ENCODE assay signal across 20 cellular contexts in the genomic region with DNA sequence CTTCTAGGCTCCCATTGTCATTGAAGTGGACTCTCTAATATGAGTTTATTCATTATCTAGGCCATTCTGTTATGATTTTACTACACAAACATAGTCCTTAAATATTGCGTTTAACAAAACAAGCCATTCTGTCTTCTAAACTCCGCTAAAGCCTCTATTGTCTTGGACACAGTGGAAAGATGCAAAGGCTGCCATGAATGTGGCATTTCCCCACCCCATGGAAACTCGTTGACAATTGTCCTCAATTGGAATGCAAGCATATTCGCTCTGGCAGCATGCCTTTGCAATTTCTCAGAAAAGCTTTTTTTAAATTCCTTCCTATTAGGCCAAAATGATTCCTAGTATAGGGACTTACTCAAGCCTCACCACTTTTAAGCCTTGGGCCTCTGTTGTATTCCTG. TPM values are rescaled to one million over a fixed set of nuclear protein-coding genes. Genes with fewer than 3 reads are reported as not detected.
A peak's percentile ranks its signal among the peaks of the same experiment; 100 is the strongest.
DNase-seq lines count a peak whose midpoint lies in the region; ATAC-seq and TF ChIP-seq lines count a peak whose summit lies in the region.
"Had no signal": no experiment of that assay in that cellular context is flagged by ENCODE, and none has a peak within 500 bp of the region (broad histone marks: within the 10 kb centered on the region; RNA-seq: fewer than 3 reads in every experiment).

No MANE protein-coding gene starts in this region.

- peak in 2 of 3 experiments; percentile 14 to 64 for DNase-seq in NCI-H1417 (lab: John Stamatoyannopoulos, UW)
- DNase-seq in NCI-H1417 treated with DMSO at 0.1 percent for 48 hours (lab: John Stamatoyannopoulos, UW), result no peak
- no peak for DNase-seq in WTC11 (ENCODE audit: low spot score)
- DNase-seq in neural progenitor cell (ENCODE audit: low spot score), result peak; percentile 2
- no peak for DNase-seq in NCI-H2081 treated with DMSO at 0.1 percent for 48 hours (lab: John Stamatoyannopoulos, UW)
- no peak for DNase-seq in NCI-H2081 (lab: John Stamatoyannopoulos, UW)
- no peak for DNase-seq in activated naive CD4-positive, alpha-beta T cell treated with anti-CD3 and anti-CD28 coated beads, Interleukin-2, amount 50 U/mL, for 72 hours (ENCODE audit: low spot score in 2 of 2)
- DNase-seq: ACHN; C1 segment of cervical spinal cord; Calu3; CD4-positive, alpha-beta T cell; DMS79 had no signal

- no peaks in the 10 kb centered on the region for H3K4me1 ChIP-seq in neural progenitor cell

- no peak overlapping the region for H3K9ac ChIP-seq in neural progenitor cell

- no peaks in the 10 kb centered on the region for H3K27me3 ChIP-seq in neural progenitor cell

- CTCF ChIA-PET in WTC11 (lab: Charles Lee), result no interaction called here

- no peak overlapping the region for H3K4me3 ChIP-seq in neural progenitor cell
- H3K4me3 ChIP-seq: GM12878 had no signal

- TF ChIP-seq CTCF in WTC11 (IDR thresholded peaks at IDR 0.05) (no peak), neural progenitor cell (IDR thresholded peaks at IDR 0.05) (no peak)

- POLR2A ChIA-PET in WTC11 (lab: Charles Lee), result no interaction called here

- H3K4me1 Mint-ChIP-seq in WTC11 (peaks cover 16% of the 10 kb centered on the region), neural progenitor cell (peaks cover 6% of the 10 kb centered on the region)

- H3K36me3 ChIP-seq in neural progenitor cell, result no peaks in the 10 kb centered on the region

- no peak overlapping the region for H3K4me2 ChIP-seq in neural progenitor cell

- no peaks in the 10 kb centered on the region for H3K9me3 ChIP-seq in neural progenitor cell (ENCODE audit: low read depth)

- H4K20me1 ChIP-seq in neural progenitor cell (ENCODE audit: low read depth), result no peaks in the 10 kb centered on the region

- H3K36me3 Mint-ChIP-seq in WTC11 (no peaks in the 10 kb centered on the region), neural progenitor cell (no peaks in the 10 kb centered on the region)
- no peaks in the 10 kb centered on the region for H3K36me3 Mint-ChIP-seq in activated naive CD4-positive, alpha-beta T cell treated with anti-CD3 and anti-CD28 coated beads, Interleukin-2, amount 50 U/mL, for 72 hours

- no peak overlapping the region for H3K27ac Mint-ChIP-seq in WTC11
- H3K27ac Mint-ChIP-seq in neural progenitor cell, result no peak overlapping the region
- no peak overlapping the region for H3K27ac Mint-ChIP-seq in activated naive CD4-positive, alpha-beta T cell treated with anti-CD3 and anti-CD28 coated beads, Interleukin-2, amount 50 U/mL, for 72 hours
- H3K27ac Mint-ChIP-seq: B cell; CD4-positive, alpha-beta T cell had no signal

- no peak overlapping the region for H2AFZ ChIP-seq in neural progenitor cell (replicated peaks)

- ATAC-seq in WTC11, result peak; percentile 58
- no peak for ATAC-seq in activated naive CD4-positive, alpha-beta T cell treated with anti-CD3 and anti-CD28 coated beads, Interleukin-2, amount 50 U/mL, for 72 hours
- no peak for ATAC-seq in HG02588 (IDR thresholded peaks at IDR 0.05; ENCODE audit: unreplicated experiment)
- ATAC-seq: GM12878, HCT116 had no signal

- H3K79me2 ChIP-seq in neural progenitor cell (ENCODE audit: low read depth), result no peaks in the 10 kb centered on the region

- peaks cover 23% of the 10 kb centered on the region for H3K27me3 Mint-ChIP-seq in WTC11 (ENCODE audit: low read depth)
- no peaks in the 10 kb centered on the region for H3K27me3 Mint-ChIP-seq in neural progenitor cell (ENCODE audit: insufficient read depth, low read depth)
- H3K27me3 Mint-ChIP-seq: CD4-positive, alpha-beta T cell had no signal

- H3F3A ChIP-seq in neural progenitor cell (ENCODE audit: low read depth), result no peaks in the 10 kb centered on the region

- no peak overlapping the region for H3K27ac ChIP-seq in neural progenitor cell
- H3K27ac ChIP-seq: 22Rv1, HL-60 had no signal

- no peak overlapping the region for H3K4me3 Mint-ChIP-seq in WTC11
- H3K4me3 Mint-ChIP-seq in neural progenitor cell, result no peak overlapping the region
- H3K4me3 Mint-ChIP-seq: B cell; CD4-positive, alpha-beta T cell had no signal

- H3K9me3 Mint-ChIP-seq in WTC11, result peaks cover 3% of the 10 kb centered on the region
- H3K9me3 Mint-ChIP-seq in neural progenitor cell, result no peaks in the 10 kb centered on the region
- H3K9me3 Mint-ChIP-seq in activated naive CD4-positive, alpha-beta T cell treated with anti-CD3 and anti-CD28 coated beads, Interleukin-2, amount 50 U/mL, for 72 hours, result no peaks in the 10 kb centered on the region
- H3K9me3 Mint-ChIP-seq: CD4-positive, alpha-beta T cell had no signal

TF ChIP-seq in WTC11, 78 proteins besides CTCF, POLR2A, EP300 and RAD21 (continues in another document):
- TF ChIP-seq RELA (CRISPR knock-in tag; IDR thresholded peaks at IDR 0.05; ENCODE audit: borderline replicate concordance), result no peak
- TF ChIP-seq E2F4 (CRISPR knock-in tag; IDR thresholded peaks at IDR 0.05; ENCODE audit: borderline replicate concordance, low read depth), result no peak
- no peak for TF ChIP-seq PRRX2 (CRISPR knock-in tag; IDR thresholded peaks at IDR 0.05)
- no peak for TF ChIP-seq OVOL2 (CRISPR knock-in tag; IDR thresholded peaks at IDR 0.05; ENCODE audit: borderline replicate concordance)
- TF ChIP-seq, protein P1, sequence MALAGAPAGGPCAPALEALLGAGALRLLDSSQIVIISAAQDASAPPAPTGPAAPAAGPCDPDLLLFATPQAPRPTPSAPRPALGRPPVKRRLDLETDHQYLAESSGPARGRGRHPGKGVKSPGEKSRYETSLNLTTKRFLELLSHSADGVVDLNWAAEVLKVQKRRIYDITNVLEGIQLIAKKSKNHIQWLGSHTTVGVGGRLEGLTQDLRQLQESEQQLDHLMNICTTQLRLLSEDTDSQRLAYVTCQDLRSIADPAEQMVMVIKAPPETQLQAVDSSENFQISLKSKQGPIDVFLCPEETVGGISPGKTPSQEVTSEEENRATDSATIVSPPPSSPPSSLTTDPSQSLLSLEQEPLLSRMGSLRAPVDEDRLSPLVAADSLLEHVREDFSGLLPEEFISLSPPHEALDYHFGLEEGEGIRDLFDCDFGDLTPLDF (CRISPR knock-in tag; IDR thresholded peaks at IDR 0.05), result no peak
- TF ChIP-seq, protein P2, sequence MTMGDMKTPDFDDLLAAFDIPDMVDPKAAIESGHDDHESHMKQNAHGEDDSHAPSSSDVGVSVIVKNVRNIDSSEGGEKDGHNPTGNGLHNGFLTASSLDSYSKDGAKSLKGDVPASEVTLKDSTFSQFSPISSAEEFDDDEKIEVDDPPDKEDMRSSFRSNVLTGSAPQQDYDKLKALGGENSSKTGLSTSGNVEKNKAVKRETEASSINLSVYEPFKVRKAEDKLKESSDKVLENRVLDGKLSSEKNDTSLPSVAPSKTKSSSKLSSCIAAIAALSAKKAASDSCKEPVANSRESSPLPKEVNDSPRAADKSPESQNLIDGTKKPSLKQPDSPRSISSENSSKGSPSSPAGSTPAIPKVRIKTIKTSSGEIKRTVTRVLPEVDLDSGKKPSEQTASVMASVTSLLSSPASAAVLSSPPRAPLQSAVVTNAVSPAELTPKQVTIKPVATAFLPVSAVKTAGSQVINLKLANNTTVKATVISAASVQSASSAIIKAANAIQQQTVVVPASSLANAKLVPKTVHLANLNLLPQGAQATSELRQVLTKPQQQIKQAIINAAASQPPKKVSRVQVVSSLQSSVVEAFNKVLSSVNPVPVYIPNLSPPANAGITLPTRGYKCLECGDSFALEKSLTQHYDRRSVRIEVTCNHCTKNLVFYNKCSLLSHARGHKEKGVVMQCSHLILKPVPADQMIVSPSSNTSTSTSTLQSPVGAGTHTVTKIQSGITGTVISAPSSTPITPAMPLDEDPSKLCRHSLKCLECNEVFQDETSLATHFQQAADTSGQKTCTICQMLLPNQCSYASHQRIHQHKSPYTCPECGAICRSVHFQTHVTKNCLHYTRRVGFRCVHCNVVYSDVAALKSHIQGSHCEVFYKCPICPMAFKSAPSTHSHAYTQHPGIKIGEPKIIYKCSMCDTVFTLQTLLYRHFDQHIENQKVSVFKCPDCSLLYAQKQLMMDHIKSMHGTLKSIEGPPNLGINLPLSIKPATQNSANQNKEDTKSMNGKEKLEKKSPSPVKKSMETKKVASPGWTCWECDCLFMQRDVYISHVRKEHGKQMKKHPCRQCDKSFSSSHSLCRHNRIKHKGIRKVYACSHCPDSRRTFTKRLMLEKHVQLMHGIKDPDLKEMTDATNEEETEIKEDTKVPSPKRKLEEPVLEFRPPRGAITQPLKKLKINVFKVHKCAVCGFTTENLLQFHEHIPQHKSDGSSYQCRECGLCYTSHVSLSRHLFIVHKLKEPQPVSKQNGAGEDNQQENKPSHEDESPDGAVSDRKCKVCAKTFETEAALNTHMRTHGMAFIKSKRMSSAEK (CRISPR knock-in tag; IDR thresholded peaks at IDR 0.05; ENCODE audit: borderline replicate concordance), result no peak

RNA-seq across cellular contexts. Expression of gene OR2A4, which starts 22.8 kb away (rescaled TPM):
- total RNA-seq in WTC11 (2021) (not detected in 3 replicates), neural progenitor cell (ENCODE audit: low replicate concordance) (0.82 TPM in 1 of 2 replicates, not detected in the other)
- not detected for total RNA-seq in activated naive CD4-positive, alpha-beta T cell treated with anti-CD3 and anti-CD28 coated beads, Interleukin-2, amount 50 U/mL, for 72 hours
- total RNA-seq: B cell; Calu3; CD4-positive, alpha-beta T cell; G401; GM12878; H4 had no signal

RNA-seq across cellular contexts. Expression of gene CTAGE9, which starts 32.4 kb away (rescaled TPM):
- total RNA-seq in WTC11 (2021) (0.09 TPM in 1 of 3 replicates, not detected in the others), neural progenitor cell (ENCODE audit: low replicate concordance) (not detected in 2 replicates)
- total RNA-seq in activated naive CD4-positive, alpha-beta T cell treated with anti-CD3 and anti-CD28 coated beads, Interleukin-2, amount 50 U/mL, for 72 hours, result not detected
- total RNA-seq: B cell; Calu3; CD4-positive, alpha-beta T cell; G401; H4 had no signal

RNA-seq across cellular contexts. Expression of gene ENPP3, which starts 41.3 kb away (rescaled TPM):
- 0.48 TPM in 1 of 3 replicates, not detected in the others for total RNA-seq in WTC11 (2021)
- 0.09 and 0.50 TPM in 2 replicates for total RNA-seq in neural progenitor cell (ENCODE audit: low replicate concordance)
- total RNA-seq in activated naive CD4-positive, alpha-beta T cell treated with anti-CD3 and anti-CD28 coated beads, Interleukin-2, amount 50 U/mL, for 72 hours, result 1 to 10 TPM in 1 of 2 donors, under 1 TPM in 1; 0.18 to 1.4 TPM
- total RNA-seq: Calu3, G401, GM12878, H4 had no signal

RNA-seq across cellular contexts. Expression of gene MED23, which starts 50.4 kb away (rescaled TPM):
- total RNA-seq in WTC11 (2021) (18.0 to 19.0 TPM (median 18.3 TPM) in 3 replicates), neural progenitor cell (ENCODE audit: low replicate concordance) (28.2 and 37.3 TPM in 2 replicates)
- total RNA-seq in activated naive CD4-positive, alpha-beta T cell treated with anti-CD3 and anti-CD28 coated beads, Interleukin-2, amount 50 U/mL, for 72 hours, result 10 to 100 TPM; 22.8 to 24.3 TPM

Comparison
In these comparisons a context has a peak if more than half of its experiments do, and no peak if none do; other contexts are left out.
1. DNase-seq: peak in NCI-H1417 (2 of 3) and neural progenitor cell (single experiment); none in NCI-H1417 treated with DMSO at 0.1 percent for 48 hours (single experiment), WTC11 (single experiment), NCI-H2081 treated with DMSO at 0.1 percent for 48 hours (single experiment), NCI-H2081 (0 of 2) and activated naive CD4-positive, alpha-beta T cell treated with anti-CD3 and anti-CD28 coated beads, Interleukin-2, amount 50 U/mL, for 72 hours (0 of 2).